ENCODE assay signal across 14 cellular contexts in genomic region chr6:14724546-14724945, GRCh38.
DNase-seq lines count a peak whose midpoint lies in the region; ATAC-seq and TF ChIP-seq lines count a peak whose summit lies in the region.
"Had no signal": no experiment of that assay in that cellular context is flagged by ENCODE, and none has a peak within 500 bp of the region (broad histone marks: within the 10 kb centered on the region; RNA-seq: fewer than 3 reads in every experiment).

No MANE protein-coding gene starts in this region.

- H3K27me3 Mint-ChIP-seq in activated T-helper 17 cell treated with anti-CD3 and anti-CD28 coated beads, Interleukin-2, amount 50 U/mL, for 72 hours, result no peaks in the 10 kb centered on the region
- no peaks in the 10 kb centered on the region for H3K27me3 Mint-ChIP-seq in naive B cell
- no peaks in the 10 kb centered on the region for H3K27me3 Mint-ChIP-seq in stimulated activated naive B cell treated with anti-CD40 and anti-IgM and Interleukin-4, amounts not matched to agents 10 μg/mL and 1 μg/mL and 100 μg/mL, for 72 hours
- no peaks in the 10 kb centered on the region for H3K27me3 Mint-ChIP-seq in activated CD4-positive, alpha-beta T cell treated with anti-CD3 and anti-CD28 coated beads for 36 hours
- H3K27me3 Mint-ChIP-seq: CD4-positive, alpha-beta T cell had no signal

- intact Hi-C loops in activated CD4-positive, alpha-beta T cell treated with anti-CD3 and anti-CD28 coated beads for 36 hours (cut with DNase I, micrococcal nuclease), result no loop called here

- TF ChIP-seq CTCF in HL-60 (IDR thresholded peaks at IDR 0.05; ENCODE audit: insufficient read depth, low read length) (no peak), foreskin fibroblast (IDR thresholded peaks at IDR 0.05; ENCODE audit: low read depth, low read length) (no peak)

- peaks cover 31% of the 10 kb centered on the region for H3K4me1 Mint-ChIP-seq in activated T-helper 17 cell treated with anti-CD3 and anti-CD28 coated beads, Interleukin-2, amount 50 U/mL, for 72 hours
- peaks cover 58 to 91% (median 80%) of the 10 kb centered on the region in 3 donors for H3K4me1 Mint-ChIP-seq in naive B cell
- H3K4me1 Mint-ChIP-seq in stimulated activated naive B cell treated with anti-CD40 and anti-IgM and Interleukin-4, amounts not matched to agents 10 μg/mL and 1 μg/mL and 100 μg/mL, for 72 hours, result peaks cover 47 to 73% of the 10 kb centered on the region in 2 donors
- H3K4me1 Mint-ChIP-seq in activated CD4-positive, alpha-beta T cell treated with anti-CD3 and anti-CD28 coated beads for 36 hours, result peaks cover 65% of the 10 kb centered on the region

- CTCF ChIA-PET in activated CD4-positive, alpha-beta T cell treated with anti-CD3 and anti-CD28 coated beads for 36 hours (lab: Charles Lee), result interaction anchor here (1.4 to 3.6 kb wide), 2 partner anchors 13 to 18 kb away, joined by 4 to 13 read pairs; no protein-coding TSS in a partner anchor

- peaks cover 4% of the 10 kb centered on the region for H3K36me3 Mint-ChIP-seq in activated T-helper 17 cell treated with anti-CD3 and anti-CD28 coated beads, Interleukin-2, amount 50 U/mL, for 72 hours (ENCODE audit: low read depth)
- peaks cover 0 to 3% of the 10 kb centered on the region in 2 donors for H3K36me3 Mint-ChIP-seq in naive B cell
- H3K36me3 Mint-ChIP-seq in stimulated activated naive B cell treated with anti-CD40 and anti-IgM and Interleukin-4, amounts not matched to agents 10 μg/mL and 1 μg/mL and 100 μg/mL, for 72 hours, result peaks cover 0 to 10% of the 10 kb centered on the region in 2 donors
- H3K36me3 Mint-ChIP-seq in activated CD4-positive, alpha-beta T cell treated with anti-CD3 and anti-CD28 coated beads for 36 hours (ENCODE audit: low read depth), result peaks cover 15% of the 10 kb centered on the region

- no peak for DNase-seq in HL-60 (ENCODE audit: low read depth in 1 of 2, low spot score in 1 of 2)
- DNase-seq in naive B cell, result no peak
- DNase-seq in stimulated activated naive B cell treated with anti-CD40 and anti-IgM and Interleukin-4, amounts not matched to agents 10 μg/mL and 1 μg/mL and 100 μg/mL, for 72 hours, result no peak
- no peak for DNase-seq in foreskin fibroblast
- DNase-seq in activated CD4-positive, alpha-beta T cell treated with anti-CD3 and anti-CD28 coated beads for 36 hours, result no peak
- DNase-seq in activated CD4-positive, alpha-beta T cell treated with anti-CD3 and anti-CD28 coated beads, Interleukin-2, amount 50 U/mL, for 48 hours, result no peak
- DNase-seq: ACHN; AML-193; Caco-2; CD4-positive, alpha-beta T cell; GM23248 had no signal

- H3K4me3 Mint-ChIP-seq in activated T-helper 17 cell treated with anti-CD3 and anti-CD28 coated beads, Interleukin-2, amount 50 U/mL, for 72 hours, result no peak overlapping the region
- no peak overlapping the region for H3K4me3 Mint-ChIP-seq in naive B cell
- no peak overlapping the region for H3K4me3 Mint-ChIP-seq in stimulated activated naive B cell treated with anti-CD40 and anti-IgM and Interleukin-4, amounts not matched to agents 10 μg/mL and 1 μg/mL and 100 μg/mL, for 72 hours
- H3K4me3 Mint-ChIP-seq in activated CD4-positive, alpha-beta T cell treated with anti-CD3 and anti-CD28 coated beads for 36 hours, result no peak overlapping the region
- H3K4me3 Mint-ChIP-seq: CD4-positive, alpha-beta T cell had no signal

- POLR2A ChIA-PET in activated CD4-positive, alpha-beta T cell treated with anti-CD3 and anti-CD28 coated beads for 36 hours (lab: Charles Lee), result interaction anchor here (0.7 kb wide), 1 partner anchor 10 kb away, joined by 3 read pairs; no protein-coding TSS in a partner anchor

- peak overlapping the region; percentile 9; the same call in 1 of the 2 replicates for H3K27ac ChIP-seq in HL-60 (replicated peaks)
- H3K27ac ChIP-seq: C4-2B, GM23248 had no signal

- peak overlapping the region; percentile 78 for H3K27ac Mint-ChIP-seq in activated T-helper 17 cell treated with anti-CD3 and anti-CD28 coated beads, Interleukin-2, amount 50 U/mL, for 72 hours
- peak overlapping the region in 5 of 6 donors; percentile 77 to 99 (median 94) for H3K27ac Mint-ChIP-seq in naive B cell
- peak overlapping the region; percentile 79 for H3K27ac Mint-ChIP-seq in stimulated activated naive B cell treated with anti-CD40 and anti-IgM and Interleukin-4, amounts not matched to agents 10 μg/mL and 1 μg/mL and 100 μg/mL, for 72 hours
- no peak overlapping the region for H3K27ac Mint-ChIP-seq in activated CD4-positive, alpha-beta T cell treated with anti-CD3 and anti-CD28 coated beads for 36 hours
- H3K27ac Mint-ChIP-seq: CD4-positive, alpha-beta T cell had no signal

- no peak overlapping the region for H3K4me3 ChIP-seq in HL-60 (replicated peaks; ENCODE audit: insufficient read depth, low read length)
- H3K4me3 ChIP-seq in foreskin fibroblast (ENCODE audit: low read depth in 1 of 2, low read length in 2 of 2), result no peak overlapping the region
- H3K4me3 ChIP-seq: GM23248, HAP-1 had no signal

- no peaks in the 10 kb centered on the region for H3K9me3 Mint-ChIP-seq in activated T-helper 17 cell treated with anti-CD3 and anti-CD28 coated beads, Interleukin-2, amount 50 U/mL, for 72 hours
- peaks cover 0 to 4% (median 1%) of the 10 kb centered on the region in 7 donors for H3K9me3 Mint-ChIP-seq in naive B cell
- H3K9me3 Mint-ChIP-seq in stimulated activated naive B cell treated with anti-CD40 and anti-IgM and Interleukin-4, amounts not matched to agents 10 μg/mL and 1 μg/mL and 100 μg/mL, for 72 hours, result peaks cover 0 to 2% of the 10 kb centered on the region in 2 donors
- peaks cover 7% of the 10 kb centered on the region for H3K9me3 Mint-ChIP-seq in activated CD4-positive, alpha-beta T cell treated with anti-CD3 and anti-CD28 coated beads for 36 hours (ENCODE audit: low read depth)
- H3K9me3 Mint-ChIP-seq: CD4-positive, alpha-beta T cell had no signal

- no peak for ATAC-seq in activated T-helper 17 cell treated with anti-CD3 and anti-CD28 coated beads, Interleukin-2, amount 50 U/mL, for 72 hours (replicated peaks)
- ATAC-seq in naive B cell (ENCODE audit: low read depth in 2 of 2), result no peak
- no peak for ATAC-seq in stimulated activated naive B cell treated with anti-CD40 and anti-IgM and Interleukin-4, amounts not matched to agents 10 μg/mL and 1 μg/mL and 100 μg/mL, for 72 hours (replicated peaks)
- ATAC-seq in activated CD4-positive, alpha-beta T cell treated with anti-CD3 and anti-CD28 coated beads for 36 hours, result no peak

- no peaks in the 10 kb centered on the region for H3K27me3 ChIP-seq in HL-60 (ENCODE audit: insufficient read depth, poor library complexity, severe bottlenecking)
